Comparison of ENCODE assay signal across 7 cellular contexts in the genomic region with DNA sequence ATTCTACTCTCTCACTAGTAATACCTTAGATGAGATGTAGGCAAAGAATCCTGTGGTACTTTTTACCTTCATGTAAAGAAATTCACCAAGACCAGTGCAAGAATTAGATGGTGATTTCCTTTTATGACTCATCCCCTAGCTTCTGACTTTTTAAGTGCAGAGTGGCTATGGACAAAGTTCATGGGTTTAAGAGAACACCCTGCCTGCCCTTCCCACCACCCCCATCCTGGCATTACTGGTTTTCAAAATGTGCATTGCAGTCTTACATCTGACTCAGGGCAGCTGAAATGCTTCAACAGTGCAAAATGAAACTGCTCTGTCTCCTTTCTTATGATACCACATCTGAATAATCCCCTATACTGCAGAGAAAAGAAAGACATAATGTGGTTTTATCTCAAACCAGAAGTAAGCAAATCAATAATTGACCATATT. TPM values are rescaled to one million over a fixed set of nuclear protein-coding genes. Genes with fewer than 3 reads are reported as not detected.
A peak's percentile ranks its signal among the peaks of the same experiment; 100 is the strongest.
DNase-seq lines count a peak whose midpoint lies in the region; ATAC-seq and TF ChIP-seq lines count a peak whose summit lies in the region.

No MANE protein-coding gene starts in this region.

- DNase-seq in SK-N-SH (no peak), left colon (peak; percentile 27 to 57), sciatic nerve (ENCODE audit: low spot score) (no peak), UCSD-AML1 (lab: John Stamatoyannopoulos, UW; ENCODE audit: unreplicated experiment) (no peak)

- H3K4me3 ChIP-seq in SK-N-SH (ENCODE audit: low read depth in 2 of 2, low read length in 1 of 2): no peak overlapping the region
- no peak overlapping the region for H3K4me3 ChIP-seq in gastroesophageal sphincter

- H3K4me1 ChIP-seq in SK-N-SH (ENCODE audit: control insufficient read depth in 1 of 2, insufficient read depth in 2 of 2, low read depth in 1 of 2, low read length in 1 of 2) (peaks cover 8% of the 10 kb centered on the region in 2 experiments; a peak in 3 of 4 replicates), gastroesophageal sphincter (peaks cover 0 to 7% (median 0%) of the 10 kb centered on the region in 3 donors)

- POLR2A ChIA-PET in SK-N-SH (lab: Yijun Ruan, JAX): no interaction called here

- no peak overlapping the region for H2AFZ ChIP-seq in SK-N-SH (ENCODE audit: low read depth)

- peak overlapping the region; percentile 28; the same call in 1 of the 2 replicates for H3K4me2 ChIP-seq in SK-N-SH

- H3F3A ChIP-seq in SK-N-SH (replicated peaks; ENCODE audit: insufficient read depth): no peaks in the 10 kb centered on the region

- intact Hi-C loops in left colon (cut with DNase I, micrococcal nuclease) (no loop called here), sciatic nerve (cut with DNase I) (loop anchor here (5.0 kb wide), 1 partner anchor 516 kb away; no protein-coding TSS in a partner anchor)

- TF ChIP-seq RAD21 in SK-N-SH (IDR thresholded peaks at IDR 0.05; ENCODE audit: low read length): no peak

- no peaks in the 10 kb centered on the region for H3K79me2 ChIP-seq in SK-N-SH (ENCODE audit: insufficient read depth)

- no peaks in the 10 kb centered on the region for H4K20me1 ChIP-seq in SK-N-SH (ENCODE audit: insufficient read depth)

- no peaks in the 10 kb centered on the region for H3K9me3 ChIP-seq in SK-N-SH
- no peaks in the 10 kb centered on the region for H3K9me3 ChIP-seq in gastroesophageal sphincter

- no peaks in the 10 kb centered on the region for H3K9me2 ChIP-seq in SK-N-SH

- no peak overlapping the region for H3K9ac ChIP-seq in SK-N-SH

- TF ChIP-seq EP300 in SK-N-SH (IDR thresholded peaks at IDR 0.05; ENCODE audit: borderline replicate concordance in 1 of 2, low read depth in 1 of 2, low read length in 1 of 2) (no peak), gastroesophageal sphincter (IDR thresholded peaks at IDR 0.05) (no peak)

- CTCF ChIA-PET in SK-N-SH (lab: Yijun Ruan, JAX): interaction anchor here (1.0 to 2.9 kb wide), 3 partner anchors 12 to 504 kb away, joined by 3 to 39 read pairs (median 4); no protein-coding TSS in a partner anchor

- H3K27me3 ChIP-seq in SK-N-SH (ENCODE audit: insufficient read depth): no peaks in the 10 kb centered on the region
- H3K27me3 ChIP-seq in gastroesophageal sphincter: no peaks in the 10 kb centered on the region

- peak overlapping the region in 1 of 2 experiments; percentile 26; a peak in 1 of 4 replicates for H3K27ac ChIP-seq in SK-N-SH (ENCODE audit: low read depth in 2 of 2, low read length in 1 of 2)
- H3K27ac ChIP-seq in gastroesophageal sphincter: no peak overlapping the region

- ATAC-seq in GM19035 (IDR thresholded peaks at IDR 0.05; ENCODE audit: unreplicated experiment): peak; percentile 62
- peak; percentile 68 for ATAC-seq in HG02798 (IDR thresholded peaks at IDR 0.05; ENCODE audit: poor library complexity, unreplicated experiment)
- ATAC-seq in left colon: peak; percentile 90
- ATAC-seq in gastroesophageal sphincter: no peak
- no peak for ATAC-seq in sciatic nerve

- no peak for TF ChIP-seq CTCF in SK-N-SH (IDR thresholded peaks at IDR 0.05)
- TF ChIP-seq CTCF in gastroesophageal sphincter (IDR thresholded peaks at IDR 0.05): no peak

- TF ChIP-seq POLR2A in gastroesophageal sphincter (IDR thresholded peaks at IDR 0.05): no peak

- H3K36me3 ChIP-seq in SK-N-SH (replicated peaks in 1 of 2; ENCODE audit: control insufficient read depth in 1 of 2, insufficient read depth in 2 of 2, low read length in 1 of 2): peaks cover 0 to 8% of the 10 kb centered on the region in 2 experiments
- peaks cover 0 to 3% of the 10 kb centered on the region in 2 donors for H3K36me3 ChIP-seq in gastroesophageal sphincter

TF ChIP-seq in SK-N-SH, 30 proteins besides CTCF, POLR2A, EP300 and RAD21:
- TF ChIP-seq FOSL2 (IDR thresholded peaks at IDR 0.05; ENCODE audit: borderline replicate concordance, low read depth) (0 out of 2 replicates have a peak, but pooled peaks have one; percentile 44), JUND (IDR thresholded peaks at IDR 0.05) (0 out of 2 replicates have a peak, but pooled peaks have one; percentile 22), TAF1 (IDR thresholded peaks at IDR 0.05; ENCODE audit: borderline replicate concordance, low read depth, low read length) (no peak), IRF3 (IDR thresholded peaks at IDR 0.05; ENCODE audit: low read depth, low read length) (no peak)

RNA-seq across cellular contexts. Expression of gene MAIP1, which starts 22.6 kb away (rescaled TPM):
- polyA plus RNA-seq in SK-N-SH (2012; rRNA removed): 11.5 and 15.8 TPM in 2 replicates
- 12.1 and 15.1 TPM in 2 replicates for polyA plus RNA-seq in SK-N-SH (2012; cell fraction: cytosol; rRNA removed)
- 4.8 and 7.8 TPM in 2 replicates for polyA plus RNA-seq in SK-N-SH (2012; cell fraction: nucleus; rRNA removed)
- total RNA-seq in left colon: 10 to 100 TPM; 25.4 to 27.2 TPM
- total RNA-seq in gastroesophageal sphincter: 10 to 100 TPM; 15.5 to 19.4 (median 18.0) TPM
- total RNA-seq in sciatic nerve: 12.6 TPM

RNA-seq across cellular contexts. Expression of gene TYW5, which starts 22.7 kb away (rescaled TPM):
- polyA plus RNA-seq in SK-N-SH (2012; rRNA removed): 3.6 and 4.7 TPM in 2 replicates
- 3.7 and 4.7 TPM in 2 replicates for polyA plus RNA-seq in SK-N-SH (2012; cell fraction: cytosol; rRNA removed)
- 5.6 and 12.3 TPM in 2 replicates for polyA plus RNA-seq in SK-N-SH (2012; cell fraction: nucleus; rRNA removed)
- total RNA-seq in left colon (1 to 10 TPM; 6.0 to 7.5 TPM), gastroesophageal sphincter (10 to 100 TPM in 1 of 4 donors, 1 to 10 TPM in 3; 5.7 to 11.7 (median 6.3) TPM), sciatic nerve (6.9 TPM)

Comparison
In these comparisons a context has a peak if more than half of its experiments do, and no peak if none do; other contexts are left out.
1. ATAC-seq: peak in GM19035 (single experiment), HG02798 (single experiment) and left colon (single experiment); none in gastroesophageal sphincter (single experiment) and sciatic nerve (single experiment).
2. DNase-seq: peak in left colon (2 of 2); none in SK-N-SH (single experiment), sciatic nerve (single experiment) and UCSD-AML1 (single experiment).